Comparison of ENCODE assay signal across 8 cellular contexts in genomic region chr17:59963738-59964454, GRCh38. TPM values are rescaled to one million over a fixed set of nuclear protein-coding genes. Genes with fewer than 3 reads are reported as not detected.
DNase-seq lines count a peak whose midpoint lies in the region; TF ChIP-seq lines count a peak whose summit lies in the region.

No MANE protein-coding gene starts in this region.

- peak overlapping the region; percentile 93 for H3K9ac ChIP-seq in GM23248
- H3K9ac ChIP-seq in Loucy (ENCODE audit: low read depth, low read length, poor library complexity, severe bottlenecking), result peak overlapping the region; percentile 75

- H3F3A ChIP-seq in GM23248 (ENCODE audit: insufficient read depth), result 0 out of 2 replicates have a peak, but pooled peaks cover 12% of the 10 kb centered on the region
- H3F3A ChIP-seq in Loucy (ENCODE audit: low read depth), result no peaks in the 10 kb centered on the region

- 2% methylated on average over 21 of the region's 21 CpGs for WGBS in GM23248 (ENCODE audit: low coverage in 1 of 2, low lambda C conversion rate in 2 of 2, missing lambda C conversion rate in 2 of 2), 2 experiments

- DNase-seq in EL (peak; percentile 62), GM23248 (peak; percentile 86), T-helper 22 cell (ENCODE audit: low read depth) (peak; percentile 9), brain pericyte (ENCODE audit: low read depth, low spot score) (peak; percentile 25)
- no peak for DNase-seq in NK-92 treated with Interleukin-12 subunit alpha and Interleukin-12 subunit beta, amount 100 ng/mL, for 24 hours (lab: John Stamatoyannopoulos, UW)

- H3K4me1 ChIP-seq in GM23248 (ENCODE audit: insufficient read depth) (no peaks in the 10 kb centered on the region), Loucy (ENCODE audit: insufficient read depth, low read length, poor library complexity, severe bottlenecking) (peaks cover 18% of the 10 kb centered on the region)

- no peak for TF ChIP-seq CTCF in Loucy (conservative IDR thresholded peaks at IDR 0.05; ENCODE audit: low read length)

- H3K9me3 ChIP-seq in GM23248 (ENCODE audit: low read depth) (no peaks in the 10 kb centered on the region), Loucy (ENCODE audit: insufficient read depth, low read depth, low read length) (no peaks in the 10 kb centered on the region), iPS-18c (ENCODE audit: control insufficient read depth, insufficient read depth, low read length) (no peaks in the 10 kb centered on the region)

- H2AFZ ChIP-seq in GM23248, result peak overlapping the region; percentile 97
- peak overlapping the region; percentile 97 for H2AFZ ChIP-seq in Loucy (ENCODE audit: low read length)

- H3K4me3 ChIP-seq in GM23248 (peak overlapping the region; percentile 83), Loucy (ENCODE audit: low read length, poor library complexity, severe bottlenecking) (peak overlapping the region; percentile 83), iPS-18c (ENCODE audit: insufficient read depth, low read depth, low read length) (peak overlapping the region; percentile 93), skin epidermis (peak overlapping the region; percentile 67 to 90 (median 80))

- H3K4me2 ChIP-seq in GM23248 (ENCODE audit: unreplicated experiment) (peak overlapping the region; percentile 93), Loucy (ENCODE audit: low read depth, low read length, poor library complexity, severe bottlenecking) (peak overlapping the region; percentile 89)

- H3K9me2 ChIP-seq in GM23248 (ENCODE audit: insufficient read depth) (no peaks in the 10 kb centered on the region), Loucy (replicated peaks; ENCODE audit: low read depth, low read length) (no peaks in the 10 kb centered on the region)

- H3K27me3 ChIP-seq in GM23248 (replicated peaks; ENCODE audit: insufficient read depth), result no peaks in the 10 kb centered on the region
- no peaks in the 10 kb centered on the region for H3K27me3 ChIP-seq in Loucy (ENCODE audit: insufficient read depth, low read length, poor library complexity, severe bottlenecking)

- no peaks in the 10 kb centered on the region for H3K36me3 ChIP-seq in GM23248 (ENCODE audit: low read depth)
- no peaks in the 10 kb centered on the region for H3K36me3 ChIP-seq in Loucy (ENCODE audit: insufficient read depth, low read length)

- in situ Hi-C loops in GM23248 (cut with MboI), result no loop called here

- H3K27ac ChIP-seq in GM23248, result peak overlapping the region; percentile 91
- peak overlapping the region; percentile 8 to 96 (median 92) for H3K27ac ChIP-seq in skin epidermis

- H3K79me2 ChIP-seq in GM23248 (ENCODE audit: insufficient read depth) (peaks cover 24% of the 10 kb centered on the region), Loucy (ENCODE audit: insufficient read depth, low read length) (peaks cover 14% of the 10 kb centered on the region; the same call in 1 of the 2 replicates)

- H4K20me1 ChIP-seq in GM23248 (ENCODE audit: insufficient read depth) (no peaks in the 10 kb centered on the region), Loucy (ENCODE audit: insufficient read depth, low read length, poor library complexity, severe bottlenecking) (no peaks in the 10 kb centered on the region)

RNA-seq across cellular contexts. Expression of gene RNFT1, which starts 0.6 kb away (rescaled TPM):
- total RNA-seq in GM23248 (2014; rRNA removed; shearing (Covaris generic)), result 19.9 and 29.1 TPM in 2 replicates
- 20.8 and 23.4 TPM in 2 replicates for polyA plus RNA-seq in GM23248 (2016; fragmentation: Nextera tagmentation; extraction: Ambion mirVana)
